9 cellular contexts compared by ENCODE assay signal in genomic region chr1:40399984-40400704, GRCh38. TPM values are rescaled to one million over a fixed set of nuclear protein-coding genes. Genes with fewer than 3 reads are reported as not detected.
DNase-seq lines count a peak whose midpoint lies in the region; ATAC-seq, FAIRE-seq and TF ChIP-seq lines count a peak whose summit lies in the region.
"Had no signal": no experiment of that assay in that cellular context is flagged by ENCODE, and none has a peak within 500 bp of the region (broad histone marks: within the 10 kb centered on the region; RNA-seq: fewer than 3 reads in every experiment).

No MANE protein-coding gene starts in this region.

- H3K4me3 ChIP-seq in OCI-LY1 (ENCODE audit: low read depth, low read length, poor library complexity, severe bottlenecking) (peak overlapping the region; percentile 51), right lobe of liver (no peak overlapping the region), Caco-2 (ENCODE audit: low read depth, low read length) (no peak overlapping the region)

- no peaks in the 10 kb centered on the region for H3K36me3 Mint-ChIP-seq in Caco-2 (ENCODE audit: insufficient read depth, unreplicated experiment)

- peaks cover 7% of the 10 kb centered on the region for H3K79me2 ChIP-seq in OCI-LY1 (ENCODE audit: insufficient read depth, low read length)

- peak; percentile 49 for ATAC-seq in GM21528 (IDR thresholded peaks at IDR 0.05; ENCODE audit: low FRiP score, unreplicated experiment)
- peak; percentile 16 to 43 (median 30) for ATAC-seq in right lobe of liver

- H3K27me3 Mint-ChIP-seq in Caco-2 (ENCODE audit: insufficient read depth, unreplicated experiment), result no peaks in the 10 kb centered on the region

- POLR2A ChIA-PET in Caco-2 (lab: Charles Lee), result no interaction called here

- no peak overlapping the region for H3K4me3 Mint-ChIP-seq in Caco-2 (ENCODE audit: unreplicated experiment)

- H3K27ac Mint-ChIP-seq in Caco-2 (ENCODE audit: unreplicated experiment), result no peak overlapping the region

- H4K20me1 ChIP-seq in OCI-LY1 (ENCODE audit: insufficient read depth, low read length), result no peaks in the 10 kb centered on the region

- BruUV-seq in Caco-2 (replicated peaks; lab: Mats Ljungman, UMichigan), result no TSS peak

- no peak overlapping the region for H2AFZ ChIP-seq in OCI-LY1 (ENCODE audit: low read length)

- no peak overlapping the region for H3K9ac ChIP-seq in OCI-LY1 (ENCODE audit: low read length)

- H3K9me3 Mint-ChIP-seq in Caco-2 (ENCODE audit: unreplicated experiment), result no peaks in the 10 kb centered on the region

- peak overlapping the region; percentile 67; the same call in 1 of the 2 replicates for H3K4me2 ChIP-seq in OCI-LY1 (ENCODE audit: low read length)

- no peaks in the 10 kb centered on the region for H3K4me1 Mint-ChIP-seq in Caco-2 (ENCODE audit: low read depth, unreplicated experiment)

- H3K9me3 ChIP-seq in OCI-LY1 (ENCODE audit: low read length) (no peaks in the 10 kb centered on the region), right lobe of liver (no peaks in the 10 kb centered on the region), Caco-2 (no peaks in the 10 kb centered on the region)

- DNase-seq in GM12892 (ENCODE audit: insufficient read length) (peak; percentile 40), right lobe of liver (no peak), NCI-H774 (lab: John Stamatoyannopoulos, UW) (no peak), midbrain (lab: John Stamatoyannopoulos, UW) (no peak), Caco-2 (no peak), islet precursor cell (no peak)

- peak; percentile 25; the same call in 1 of the 2 replicates for TF ChIP-seq POLR2A in GM12892 (IDR thresholded peaks at IDR 0.05; ENCODE audit: low read depth, low read length)
- TF ChIP-seq POLR2A in right lobe of liver (IDR thresholded peaks at IDR 0.05), result peak; percentile 22

- peaks cover 58% of the 10 kb centered on the region for H3K4me1 ChIP-seq in OCI-LY1 (ENCODE audit: insufficient read depth, low read length, severe bottlenecking)
- H3K4me1 ChIP-seq in right lobe of liver, result peaks cover 0 to 62% (median 15%) of the 10 kb centered on the region in 4 donors
- no peaks in the 10 kb centered on the region for H3K4me1 ChIP-seq in Caco-2

- H3K36me3 ChIP-seq in OCI-LY1 (ENCODE audit: insufficient read depth, low read length) (no peaks in the 10 kb centered on the region), right lobe of liver (no peaks in the 10 kb centered on the region), Caco-2 (ENCODE audit: control insufficient read depth, insufficient read depth, low read length) (no peaks in the 10 kb centered on the region)

- H3K9me2 ChIP-seq in OCI-LY1 (ENCODE audit: low read depth, low read length), result no peaks in the 10 kb centered on the region

- intact Hi-C loops in right lobe of liver (cut with DNase I) (no loop called here), Caco-2 (cut with micrococcal nuclease; ENCODE audit: unreplicated experiment) (no loop called here)

- H3K27ac ChIP-seq in OCI-LY1 (ENCODE audit: low read depth, low read length, poor library complexity, severe bottlenecking) (no peak overlapping the region), right lobe of liver (no peak overlapping the region)

- CTCF ChIA-PET in Caco-2 (lab: Charles Lee), result no interaction called here

- no peaks in the 10 kb centered on the region for H3F3A ChIP-seq in OCI-LY1 (ENCODE audit: insufficient read depth, low read length)

- H3K27me3 ChIP-seq in OCI-LY1 (ENCODE audit: insufficient read depth, low read length) (no peaks in the 10 kb centered on the region), right lobe of liver (no peaks in the 10 kb centered on the region), Caco-2 (replicated peaks; ENCODE audit: control insufficient read depth, insufficient read depth, low read length) (no peaks in the 10 kb centered on the region)

- WGBS in right lobe of liver (ENCODE audit: insufficient coverage, low coverage, low lambda C conversion rate, missing lambda C conversion rate), result 75% methylated on average over 4 of the region's 4 CpGs

- no peak for TF ChIP-seq CTCF in OCI-LY1 (IDR thresholded peaks at IDR 0.05; ENCODE audit: low read length)
- TF ChIP-seq CTCF in right lobe of liver (IDR thresholded peaks at IDR 0.05), result no peak
- TF ChIP-seq CTCF in Caco-2 (IDR thresholded peaks at IDR 0.05; ENCODE audit: insufficient read depth in 1 of 2, low read depth in 1 of 2, low read length in 1 of 2, severe bottlenecking in 1 of 2, unreplicated experiment in 1 of 2), result no peak

- peak; percentile 93 for FAIRE-seq in GM12892 (lab: Jason Lieb, UNC)
- FAIRE-seq: endometrium had no signal

RNA-seq across cellular contexts. Expression of gene SMAP2, which starts 26.6 kb away (rescaled TPM):
- 122 TPM for polyA plus RNA-seq in GM12892 (2012; ENCODE audit: missing spikeins)
- total RNA-seq in right lobe of liver (10 to 100 TPM; 23.7 to 41.5 (median 36.2) TPM), Caco-2 (2022) (6.8 and 7.5 TPM in 2 replicates)

RNA-seq across cellular contexts. Expression of gene ZFP69B, which starts 50.1 kb away (rescaled TPM):
- 2.8 TPM for polyA plus RNA-seq in GM12892 (2012; ENCODE audit: missing spikeins)
- 1 to 10 TPM in 3 of 6 experiments, under 1 TPM in 3; 0.14 to 1.5 (median 0.87) TPM for total RNA-seq in right lobe of liver
- 1.2 TPM in 2 replicates for total RNA-seq in Caco-2 (2022)
